Comparison of ENCODE assay signal across 8 cellular contexts in the genomic region with DNA sequence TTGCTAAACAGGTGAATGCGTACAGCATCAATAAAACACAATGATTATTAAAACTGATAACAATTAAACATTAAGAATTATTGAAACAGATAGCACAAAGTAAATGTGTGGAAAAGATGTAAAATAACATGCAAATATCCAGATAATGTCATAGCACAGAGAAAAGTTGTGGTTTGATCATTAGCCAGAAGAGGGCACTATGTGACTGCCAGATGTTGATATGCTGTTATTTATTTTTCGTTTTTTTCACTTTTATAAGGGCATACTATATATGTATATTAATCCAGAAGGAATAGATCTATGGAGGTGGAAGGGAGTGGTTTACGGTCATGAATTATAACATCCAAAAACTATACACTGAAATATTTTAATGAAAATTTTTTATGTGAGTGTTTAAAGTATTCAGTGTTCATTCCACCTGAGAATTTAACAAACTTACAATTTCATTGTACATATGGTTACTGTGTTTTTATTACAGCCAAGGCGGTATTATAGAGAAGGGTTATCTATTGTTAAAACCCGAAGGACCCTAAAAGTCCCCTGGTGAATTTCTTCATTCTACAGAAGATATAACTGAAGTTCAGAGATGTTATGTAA.
A peak's percentile ranks its signal among the peaks of the same experiment; 100 is the strongest.
DNase-seq lines count a peak whose midpoint lies in the region; ATAC-seq and TF ChIP-seq lines count a peak whose summit lies in the region.

No MANE protein-coding gene starts in this region.

- CTCF ChIA-PET in BJ (lab: Yijun Ruan, JAX): interaction anchor here (1.7 to 3.3 kb wide), 4 partner anchors 273 to 1281 kb away, joined by 4 to 23 read pairs (median 14); no protein-coding TSS in a partner anchor

- H3K4me3 ChIP-seq in BJ (ENCODE audit: low read depth, low read length) (no peak overlapping the region), neural cell (ENCODE audit: low read length) (no peak overlapping the region)

- no peak overlapping the region for H3K9ac ChIP-seq in neural cell (ENCODE audit: low read length)

- H3K9me2 ChIP-seq in neural cell (ENCODE audit: insufficient read depth, low read length): no peaks in the 10 kb centered on the region

- H3F3A ChIP-seq in neural cell (ENCODE audit: insufficient read depth, low read length, poor library complexity, severe bottlenecking): no peaks in the 10 kb centered on the region

- POLR2A ChIA-PET in BJ (lab: Charles Lee): no interaction called here

- H2AFZ ChIP-seq in neural cell (ENCODE audit: low read depth, low read length): no peak overlapping the region

- H3K27me3 ChIP-seq in BJ (ENCODE audit: control insufficient read depth, insufficient read depth, low read length) (peaks cover 12% of the 10 kb centered on the region), neural cell (ENCODE audit: insufficient read depth, low read depth, low read length) (no peaks in the 10 kb centered on the region)

- H3K9me3 ChIP-seq in neural cell (ENCODE audit: low read length): no peaks in the 10 kb centered on the region

- TF ChIP-seq CTCF in BJ (IDR thresholded peaks at IDR 0.05; ENCODE audit: insufficient read depth, low read depth, low read length) (peak; percentile 59), neural cell (IDR thresholded peaks at IDR 0.05; ENCODE audit: poor library complexity, severe bottlenecking) (peak; percentile 91)

- H3K27ac ChIP-seq in neural cell (ENCODE audit: low read length): no peak overlapping the region

- TF ChIP-seq RAD21 in neural cell (conservative IDR thresholded peaks at IDR 0.05): peak; percentile 96

- ATAC-seq in GM18502 (IDR thresholded peaks at IDR 0.05; ENCODE audit: poor library complexity, unreplicated experiment): peak; percentile 46
- ATAC-seq in HG03521 (IDR thresholded peaks at IDR 0.05; ENCODE audit: unreplicated experiment): no peak
- no peak for ATAC-seq in GM18520 (IDR thresholded peaks at IDR 0.05; ENCODE audit: unreplicated experiment)

- H3K79me2 ChIP-seq in neural cell (replicated peaks; ENCODE audit: insufficient read depth, low read length): no peaks in the 10 kb centered on the region

- no peaks in the 10 kb centered on the region for H4K20me1 ChIP-seq in neural cell (ENCODE audit: insufficient read depth)

- no peak for TF ChIP-seq EP300 in neural cell (conservative IDR thresholded peaks at IDR 0.05; ENCODE audit: poor library complexity, severe bottlenecking)

- no peak for DNase-seq in BJ (ENCODE audit: low read depth)
- DNase-seq in NCI-H345 treated with DMSO at 0.1 percent for 48 hours (lab: John Stamatoyannopoulos, UW; ENCODE audit: unreplicated experiment): peak; percentile 7
- DNase-seq in dedifferentiated amniotic fluid mesenchymal stem cell (ENCODE audit: extremely low spot score): peak; percentile 29
- no peak for DNase-seq in SHP77 treated with DMSO at 0.1 percent for 48 hours (lab: John Stamatoyannopoulos, UW)

- no peak overlapping the region for H3K4me2 ChIP-seq in neural cell (ENCODE audit: low read length)

- H3K36me3 ChIP-seq in BJ (ENCODE audit: control insufficient read depth, insufficient read depth, low read length): no peaks in the 10 kb centered on the region
- H3K36me3 ChIP-seq in neural cell (ENCODE audit: insufficient read depth, low read length): no peaks in the 10 kb centered on the region

TF ChIP-seq in neural cell, 6 proteins besides CTCF, POLR2A, EP300 and RAD21:
- TF ChIP-seq SMC3 (conservative IDR thresholded peaks at IDR 0.05; ENCODE audit: poor library complexity) (peak; percentile 96), TAF1 (IDR thresholded peaks at IDR 0.05; ENCODE audit: low read depth) (no peak)

Comparison
In these comparisons a context has a peak if more than half of its experiments do, and no peak if none do; other contexts are left out.
1. DNase-seq: peak in NCI-H345 treated with DMSO at 0.1 percent for 48 hours (single experiment) and dedifferentiated amniotic fluid mesenchymal stem cell (single experiment); none in BJ (single experiment) and SHP77 treated with DMSO at 0.1 percent for 48 hours (single experiment).